Comparison of ENCODE assay signal across 13 cellular contexts in genomic region chr1:193700710-193701355, GRCh38.
DNase-seq lines count a peak whose midpoint lies in the region; TF ChIP-seq lines count a peak whose summit lies in the region.
"Had no signal": no experiment of that assay in that cellular context is flagged by ENCODE, and none has a peak within 500 bp of the region (broad histone marks: within the 10 kb centered on the region; RNA-seq: fewer than 3 reads in every experiment).

No MANE protein-coding gene starts in this region.

- peak overlapping the region; percentile 0 for H3K27ac Mint-ChIP-seq in activated naive CD4-positive, alpha-beta T cell treated with anti-CD3 and anti-CD28 coated beads, Interleukin-2, amount 50 U/mL, for 24 hours
- no peak overlapping the region for H3K27ac Mint-ChIP-seq in endodermal cell
- H3K27ac Mint-ChIP-seq in stimulated activated naive CD8-positive, alpha-beta T cell treated with anti-CD3 and anti-CD28 coated beads, Interleukin-15, Interleukin-2, amounts not matched to agents 100 ng/mL and 50 ng/mL, for 24 hours: peak overlapping the region; percentile 64

- no peak overlapping the region for H3K4me3 Mint-ChIP-seq in activated naive CD4-positive, alpha-beta T cell treated with anti-CD3 and anti-CD28 coated beads, Interleukin-2, amount 50 U/mL, for 24 hours
- no peak overlapping the region for H3K4me3 Mint-ChIP-seq in endodermal cell
- peak overlapping the region; percentile 35 for H3K4me3 Mint-ChIP-seq in stimulated activated naive CD8-positive, alpha-beta T cell treated with anti-CD3 and anti-CD28 coated beads, Interleukin-15, Interleukin-2, amounts not matched to agents 100 ng/mL and 50 ng/mL, for 24 hours

- TF ChIP-seq CTCF in endodermal cell (conservative IDR thresholded peaks at IDR 0.05) (no peak), sigmoid colon (IDR thresholded peaks at IDR 0.05) (no peak)

- no peaks in the 10 kb centered on the region for H3K27me3 ChIP-seq in endodermal cell (ENCODE audit: control insufficient read depth, insufficient read depth, low read length, poor library complexity, severe bottlenecking)
- H3K27me3 ChIP-seq in sigmoid colon: no peaks in the 10 kb centered on the region
- H3K27me3 ChIP-seq: ovary had no signal

- TF ChIP-seq EP300 in sigmoid colon (IDR thresholded peaks at IDR 0.05): no peak

- H3K27me3 Mint-ChIP-seq in activated naive CD4-positive, alpha-beta T cell treated with anti-CD3 and anti-CD28 coated beads, Interleukin-2, amount 50 U/mL, for 24 hours: no peaks in the 10 kb centered on the region
- H3K27me3 Mint-ChIP-seq in endodermal cell (ENCODE audit: insufficient read depth): no peaks in the 10 kb centered on the region
- no peaks in the 10 kb centered on the region for H3K27me3 Mint-ChIP-seq in stimulated activated naive CD8-positive, alpha-beta T cell treated with anti-CD3 and anti-CD28 coated beads, Interleukin-15, Interleukin-2, amounts not matched to agents 100 ng/mL and 50 ng/mL, for 24 hours

- H3K4me1 ChIP-seq in endodermal cell (ENCODE audit: control insufficient read depth, insufficient read depth, low read length) (no peaks in the 10 kb centered on the region), sigmoid colon (peaks cover 0 to 5% (median 2%) of the 10 kb centered on the region in 4 donors)

- H3K9me3 ChIP-seq in endodermal cell (ENCODE audit: control insufficient read depth, low read length) (no peaks in the 10 kb centered on the region), sigmoid colon (no peaks in the 10 kb centered on the region)
- H3K9me3 ChIP-seq: ovary, thoracic aorta had no signal

- H3K4me3 ChIP-seq in endodermal cell (ENCODE audit: low read length): no peak overlapping the region
- no peak overlapping the region for H3K4me3 ChIP-seq in sigmoid colon
- H3K4me3 ChIP-seq: ovary, thoracic aorta had no signal

- no peaks in the 10 kb centered on the region for H3K9me3 Mint-ChIP-seq in activated naive CD4-positive, alpha-beta T cell treated with anti-CD3 and anti-CD28 coated beads, Interleukin-2, amount 50 U/mL, for 24 hours
- no peaks in the 10 kb centered on the region for H3K9me3 Mint-ChIP-seq in endodermal cell
- H3K9me3 Mint-ChIP-seq in stimulated activated naive CD8-positive, alpha-beta T cell treated with anti-CD3 and anti-CD28 coated beads, Interleukin-15, Interleukin-2, amounts not matched to agents 100 ng/mL and 50 ng/mL, for 24 hours: peaks cover 8% of the 10 kb centered on the region

- H3K36me3 Mint-ChIP-seq in activated naive CD4-positive, alpha-beta T cell treated with anti-CD3 and anti-CD28 coated beads, Interleukin-2, amount 50 U/mL, for 24 hours: peaks cover 1% of the 10 kb centered on the region
- no peaks in the 10 kb centered on the region for H3K36me3 Mint-ChIP-seq in endodermal cell (ENCODE audit: low read depth)
- H3K36me3 Mint-ChIP-seq in stimulated activated naive CD8-positive, alpha-beta T cell treated with anti-CD3 and anti-CD28 coated beads, Interleukin-15, Interleukin-2, amounts not matched to agents 100 ng/mL and 50 ng/mL, for 24 hours (ENCODE audit: low read depth): no peaks in the 10 kb centered on the region

- peaks cover 20% of the 10 kb centered on the region for H3K4me1 Mint-ChIP-seq in activated naive CD4-positive, alpha-beta T cell treated with anti-CD3 and anti-CD28 coated beads, Interleukin-2, amount 50 U/mL, for 24 hours
- H3K4me1 Mint-ChIP-seq in endodermal cell: peaks cover 14% of the 10 kb centered on the region
- H3K4me1 Mint-ChIP-seq in stimulated activated naive CD8-positive, alpha-beta T cell treated with anti-CD3 and anti-CD28 coated beads, Interleukin-15, Interleukin-2, amounts not matched to agents 100 ng/mL and 50 ng/mL, for 24 hours (ENCODE audit: low read depth): peaks cover 23% of the 10 kb centered on the region

- 63 to 83% methylated on average over 1 to 2 of the region's 3 CpGs for WGBS in endodermal cell (ENCODE audit: insufficient coverage in 1 of 2, insufficient read length in 1 of 2), 2 experiments
- 86 to 89% methylated on average over 3 of the region's 3 CpGs for WGBS in sigmoid colon, 2 donors

- no peak overlapping the region for H3K9ac ChIP-seq in endodermal cell (ENCODE audit: extremely low read depth, low read length, poor library complexity, severe bottlenecking)

- DNase-seq in activated naive CD4-positive, alpha-beta T cell treated with Interleukin-2 at 50 U/mL for 16 hours: no peak
- DNase-seq in RPMI7951 (ENCODE audit: low read depth): peak; percentile 42
- peak; percentile 34 for DNase-seq in endodermal cell
- DNase-seq in sigmoid colon: no peak
- no peak for DNase-seq in effector CD4-positive, alpha-beta T cell
- no peak for DNase-seq in GDM1 (lab: John Stamatoyannopoulos, UW)
- DNase-seq: activated naive CD4-positive, alpha-beta T cell; NCI-H1694 treated with DMSO at 0.1 percent for 48 hours; ovary; stimulated activated CD4-positive, alpha-beta T cell treated with anti-CD3 and anti-CD28 coated beads, Interleukin-2, amount 100 ng/mL, for 48 hours had no signal

- no peak overlapping the region for H3K27ac ChIP-seq in endodermal cell (ENCODE audit: low read depth, low read length)
- H3K27ac ChIP-seq in sigmoid colon: no peak overlapping the region
- H3K27ac ChIP-seq: ovary, thoracic aorta had no signal

- no peak for TF ChIP-seq POLR2A in sigmoid colon (IDR thresholded peaks at IDR 0.05)

- intact Hi-C loops in sigmoid colon (cut with DNase I): no loop called here

- no peaks in the 10 kb centered on the region for H3K36me3 ChIP-seq in endodermal cell (ENCODE audit: control insufficient read depth, insufficient read depth, low read length)
- no peaks in the 10 kb centered on the region for H3K36me3 ChIP-seq in sigmoid colon
- H3K36me3 ChIP-seq: ovary, thoracic aorta had no signal

Comparison
In these comparisons a context has a peak if more than half of its experiments do, and no peak if none do; other contexts are left out.
1. DNase-seq: peak in RPMI7951 (single experiment) and endodermal cell (single experiment); none in activated naive CD4-positive, alpha-beta T cell treated with Interleukin-2 at 50 U/mL for 16 hours (single experiment), sigmoid colon (single experiment), effector CD4-positive, alpha-beta T cell (single experiment) and GDM1 (single experiment).